26 cellular contexts compared by ENCODE assay signal in genomic region chr3:148829926-148830325, GRCh38. TPM values are rescaled to one million over a fixed set of nuclear protein-coding genes. Genes with fewer than 3 reads are reported as not detected.
"Had no signal": no experiment of that assay in that cellular context is flagged by ENCODE, and none has a peak within 500 bp of the region (broad histone marks: within the 10 kb centered on the region; RNA-seq: fewer than 3 reads in every experiment).

No MANE protein-coding gene starts in this region.

- H3K36me3 ChIP-seq: Peyer's patch, SJCRH30 had no signal

- H3K27ac ChIP-seq: HL-60, Peyer's patch, SJCRH30 had no signal

- ATAC-seq: PC-3, Right ventricle myocardium inferior, SK-N-SH treated with all-trans-retinoic acid at 6 μM for 48 hours had no signal

- FAIRE-seq: HTR-8/SVneo had no signal

- DNase-seq: KBM-7, MV-4-11, NCI-H1048, NCI-H1105, NCI-H1417, NCI-H1436 treated with DMSO at 0.1 percent for 48 hours, NCI-H1694, NCI-H187 treated with DMSO at 0.1 percent for 48 hours, NCI-H2029 treated with DMSO at 0.1 percent for 48 hours, NCI-H2171 treated with DMSO at 0.1 percent for 48 hours, NCI-H2227 treated with DMSO at 0.1 percent for 48 hours, NCI-H524 treated with DMSO at 0.1 percent for 48 hours, NCI-H69, NCI-H774, PC-3, Peyer's patch, SHP77 treated with DMSO at 0.1 percent for 48 hours, SJCRH30 had no signal

- H3K4me1 ChIP-seq: Peyer's patch, SJCRH30 had no signal

- H3K4me3 ChIP-seq: Peyer's patch, SJCRH30 had no signal

- H3K9me3 ChIP-seq: Peyer's patch, SJCRH30 had no signal

- H3K27me3 ChIP-seq: Peyer's patch, SJCRH30 had no signal

RNA-seq across cellular contexts. Expression of gene CPB1, which starts 2.3 kb away (rescaled TPM):
- total RNA-seq: LHCN-M2, MCF 10A, NCI-H460, PC-3, Right ventricle myocardium inferior, RPMI7951, SJCRH30 had no signal

RNA-seq across cellular contexts. Expression of gene CPA3, which starts 35.2 kb away (rescaled TPM):
- total RNA-seq: MCF 10A, NCI-H460, PC-3, RPMI7951, SJCRH30 had no signal
